In the genomic region with DNA sequence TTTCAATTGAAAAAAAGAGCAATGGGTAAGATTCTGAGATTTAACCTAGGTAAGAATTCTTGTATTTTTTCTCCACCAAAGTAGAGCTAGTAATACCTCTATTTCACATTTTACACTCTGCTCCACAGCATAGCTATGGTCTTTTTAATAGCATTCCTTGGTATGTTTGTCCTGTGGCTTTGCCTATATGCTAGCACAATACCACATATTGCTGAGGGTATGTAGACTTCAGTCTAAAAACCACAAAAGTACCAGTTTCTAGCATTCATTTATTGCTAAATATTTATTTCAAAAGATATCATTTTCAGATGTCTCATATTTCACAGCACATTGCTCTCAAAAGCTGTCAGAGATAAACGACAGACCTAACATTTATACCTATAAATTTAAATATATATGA, we compare ENCODE assay signal across 16 cellular contexts. TPM values are rescaled to one million over a fixed set of nuclear protein-coding genes. Genes with fewer than 3 reads are reported as not detected.
DNase-seq lines count a peak whose midpoint lies in the region; ATAC-seq and TF ChIP-seq lines count a peak whose summit lies in the region.
"Had no signal": no experiment of that assay in that cellular context is flagged by ENCODE, and none has a peak within 500 bp of the region (broad histone marks: within the 10 kb centered on the region; RNA-seq: fewer than 3 reads in every experiment).

No MANE protein-coding gene starts in this region.

- H3K36me3 ChIP-seq in KMS-11 (ENCODE audit: insufficient read depth) (no peaks in the 10 kb centered on the region), adipocyte (ENCODE audit: control insufficient read depth, insufficient read depth, low read length, severe bottlenecking) (peaks cover 96% of the 10 kb centered on the region), right lobe of liver (peaks cover 0 to 89% (median 26%) of the 10 kb centered on the region in 4 donors)

- TF ChIP-seq CTCF in KMS-11 (conservative IDR thresholded peaks at IDR 0.05; ENCODE audit: low read depth, low read length) (no peak), right lobe of liver (IDR thresholded peaks at IDR 0.05) (no peak)

- no peak overlapping the region for H2AFZ ChIP-seq in KMS-11 (ENCODE audit: low read depth)

- H3K9me3 ChIP-seq in adipocyte (ENCODE audit: control insufficient read depth, low read length) = no peaks in the 10 kb centered on the region
- no peaks in the 10 kb centered on the region for H3K9me3 ChIP-seq in right lobe of liver
- H3K9me3 ChIP-seq: HAP-1 had no signal

- no peaks in the 10 kb centered on the region for H3K79me2 ChIP-seq in KMS-11 (ENCODE audit: insufficient read depth, low read depth)

- H3K4me3 ChIP-seq in KMS-11 (IDR thresholded peaks at IDR 0.05; ENCODE audit: insufficient read depth, low read depth, low read length) = no peak overlapping the region
- H3K4me3 ChIP-seq in adipocyte (ENCODE audit: low read length) = no peak overlapping the region
- H3K4me3 ChIP-seq in right lobe of liver = no peak overlapping the region
- H3K4me3 ChIP-seq: HAP-1 had no signal

- H3K9ac ChIP-seq in KMS-11 (no peak overlapping the region), adipocyte (ENCODE audit: low read length) (no peak overlapping the region)

- no peak for TF ChIP-seq POLR2A in right lobe of liver (IDR thresholded peaks at IDR 0.05)

- peak; percentile 64 for DNase-seq in adipocyte (ENCODE audit: low read depth)
- peak; percentile 11 for DNase-seq in fibroblast of peridontal ligament (ENCODE audit: extremely low read depth)
- DNase-seq in iPS-NIHi11 (ENCODE audit: low spot score) = no peak
- no peak for DNase-seq in NCI-H69 (lab: John Stamatoyannopoulos, UW)
- no peak for DNase-seq in GM19238 (ENCODE audit: insufficient read length, low spot score)
- no peak for DNase-seq in right lobe of liver
- DNase-seq: AML-193; NCI-H1092 treated with DMSO at 0.1 percent for 48 hours; NCI-H146; NCI-H2029 treated with DMSO at 0.1 percent for 48 hours; NCI-H2171; NK-92 treated with Interleukin-12 subunit alpha and Interleukin-12 subunit beta, amount 100 ng/mL, for 24 hours; SHP77 treated with DMSO at 0.1 percent for 48 hours had no signal

- H4K20me1 ChIP-seq in KMS-11 (ENCODE audit: insufficient read depth) = no peaks in the 10 kb centered on the region

- intact Hi-C loops in right lobe of liver (cut with DNase I) = no loop called here

- peak overlapping the region; percentile 34 for H3K4me2 ChIP-seq in KMS-11

- H3K27me3 ChIP-seq in KMS-11 (ENCODE audit: insufficient read depth, low read depth) (no peaks in the 10 kb centered on the region), adipocyte (replicated peaks; ENCODE audit: control insufficient read depth, insufficient read depth, low read length) (no peaks in the 10 kb centered on the region), right lobe of liver (no peaks in the 10 kb centered on the region)

- ATAC-seq in right lobe of liver = no peak

- WGBS in right lobe of liver (ENCODE audit: insufficient coverage, low coverage, low lambda C conversion rate, missing lambda C conversion rate) = 89% methylated on average over 1 of the region's 1 CpG

- peaks cover 30% of the 10 kb centered on the region for H3K4me1 ChIP-seq in KMS-11 (ENCODE audit: low read depth, poor library complexity, severe bottlenecking)
- peaks cover 22% of the 10 kb centered on the region for H3K4me1 ChIP-seq in adipocyte (ENCODE audit: control insufficient read depth, insufficient read depth, low read length)
- H3K4me1 ChIP-seq in right lobe of liver = no peaks in the 10 kb centered on the region
- H3K4me1 ChIP-seq: HAP-1 had no signal

- H3K27ac ChIP-seq in KMS-11 = peak overlapping the region; percentile 7; the same call in 1 of the 2 replicates
- no peak overlapping the region for H3K27ac ChIP-seq in right lobe of liver
- H3K27ac ChIP-seq: C4-2B had no signal

RNA-seq across cellular contexts. Expression of a gene that starts 18.2 kb away (rescaled TPM):
- total RNA-seq in right lobe of liver = 1 to 10 TPM; 3.4 to 8.7 (median 5.1) TPM

RNA-seq across cellular contexts. Expression of a gene that starts 20.5 kb away (rescaled TPM):
- total RNA-seq in right lobe of liver = 10 to 100 TPM in 4 of 6 experiments, 1 to 10 TPM in 2; 7.9 to 15.4 (median 11.5) TPM

RNA-seq across cellular contexts. Expression of a gene that starts 48.5 kb away (rescaled TPM):
- 10 to 100 TPM; 17.2 to 27.3 (median 20.3) TPM for total RNA-seq in right lobe of liver

RNA-seq across cellular contexts. Expression of a gene that starts 53.1 kb away (rescaled TPM):
- 10 to 100 TPM; 25.6 to 48.8 (median 36.3) TPM for total RNA-seq in right lobe of liver

Comparison
In these comparisons a context has a peak if more than half of its experiments do, and no peak if none do; other contexts are left out.
1. DNase-seq: peak in adipocyte (single experiment) and fibroblast of peridontal ligament (single experiment); none in iPS-NIHi11 (single experiment), NCI-H69 (single experiment), GM19238 (single experiment) and right lobe of liver (0 of 3).